In genomic region chr9:134883040-134883782, GRCh38 we compare ENCODE assay signal across 18 cellular contexts. TPM values are rescaled to one million over a fixed set of nuclear protein-coding genes. Genes with fewer than 3 reads are reported as not detected.
DNase-seq lines count a peak whose midpoint lies in the region; ATAC-seq and TF ChIP-seq lines count a peak whose summit lies in the region.
"Had no signal": no experiment of that assay in that cellular context is flagged by ENCODE, and none has a peak within 500 bp of the region (broad histone marks: within the 10 kb centered on the region; RNA-seq: fewer than 3 reads in every experiment).

No MANE protein-coding gene starts in this region.

- no peaks in the 10 kb centered on the region for H3K9me3 Mint-ChIP-seq in activated CD8-positive, alpha-beta T cell treated with anti-CD3 and anti-CD28 coated beads, Interleukin-2, amount 10 ng/mL, durations not matched to agents 7 days and 5 days (ENCODE audit: insufficient read depth)
- no peaks in the 10 kb centered on the region for H3K9me3 Mint-ChIP-seq in activated CD8-positive, alpha-beta T cell treated with anti-CD3 and anti-CD28 coated beads for 36 hours
- no peaks in the 10 kb centered on the region for H3K9me3 Mint-ChIP-seq in activated CD8-positive, alpha-beta memory T cell treated with anti-CD3 and anti-CD28 coated beads, Interleukin-2, amount 10 ng/mL, durations not matched to agents 7 days and 5 days (ENCODE audit: low read depth)
- no peaks in the 10 kb centered on the region for H3K9me3 Mint-ChIP-seq in dendritic cell treated with granulocyte-macrophage colony-stimulating factor and Interleukin-4, amounts not matched to agents 40 ng/mL and 50 ng/mL, for 4 days
- no peaks in the 10 kb centered on the region for H3K9me3 Mint-ChIP-seq in neural crest cell
- H3K9me3 Mint-ChIP-seq: CD8-positive, alpha-beta T cell had no signal

- TF ChIP-seq CTCF in activated CD8-positive, alpha-beta T cell treated with anti-CD3 and anti-CD28 coated beads for 36 hours (IDR thresholded peaks at IDR 0.05), result no peak
- no peak for TF ChIP-seq CTCF in neural crest cell (conservative IDR thresholded peaks at IDR 0.05)

- DNase-seq in activated CD8-positive, alpha-beta T cell treated with anti-CD3 and anti-CD28 coated beads, Interleukin-2, amount 10 ng/mL, durations not matched to agents 7 days and 5 days, result peak; percentile 8
- DNase-seq in activated CD8-positive, alpha-beta T cell treated with anti-CD3 and anti-CD28 coated beads for 36 hours, result no peak
- peak; percentile 23 for DNase-seq in activated CD8-positive, alpha-beta memory T cell treated with anti-CD3 and anti-CD28 coated beads, Interleukin-2, amount 10 ng/mL, durations not matched to agents 7 days and 5 days
- DNase-seq in neural crest cell (ENCODE audit: low read depth, low spot score) (no peak), NCI-H1048 (lab: John Stamatoyannopoulos, UW) (no peak)
- DNase-seq: Caco-2; CD4-positive, CD25-positive, alpha-beta regulatory T cell; DMS153; DND-41; GM23248; H7; HCEC 1CT had no signal

- intact Hi-C loops in activated CD8-positive, alpha-beta T cell treated with anti-CD3 and anti-CD28 coated beads for 36 hours (cut with micrococcal nuclease), result no loop called here
- intact Hi-C loops in dendritic cell treated with granulocyte-macrophage colony-stimulating factor and Interleukin-4, amounts not matched to agents 40 ng/mL and 50 ng/mL, for 4 days (cut with micrococcal nuclease), result no loop called here

- H3K4me3 Mint-ChIP-seq in activated CD8-positive, alpha-beta T cell treated with anti-CD3 and anti-CD28 coated beads, Interleukin-2, amount 10 ng/mL, durations not matched to agents 7 days and 5 days, result no peak overlapping the region
- no peak overlapping the region for H3K4me3 Mint-ChIP-seq in activated CD8-positive, alpha-beta T cell treated with anti-CD3 and anti-CD28 coated beads for 36 hours
- no peak overlapping the region for H3K4me3 Mint-ChIP-seq in activated CD8-positive, alpha-beta memory T cell treated with anti-CD3 and anti-CD28 coated beads, Interleukin-2, amount 10 ng/mL, durations not matched to agents 7 days and 5 days
- H3K4me3 Mint-ChIP-seq in dendritic cell treated with granulocyte-macrophage colony-stimulating factor and Interleukin-4, amounts not matched to agents 40 ng/mL and 50 ng/mL, for 4 days, result no peak overlapping the region
- no peak overlapping the region for H3K4me3 Mint-ChIP-seq in neural crest cell
- H3K4me3 Mint-ChIP-seq: B cell; CD4-positive, CD25-positive, alpha-beta regulatory T cell; CD8-positive, alpha-beta T cell had no signal

- POLR2A ChIA-PET in activated CD8-positive, alpha-beta T cell treated with anti-CD3 and anti-CD28 coated beads, Interleukin-2, amount 10 ng/mL, durations not matched to agents 7 days and 5 days (lab: Charles Lee), result interaction anchor here (0.6 kb wide), 1 partner anchor 103 kb away, joined by 3 read pairs; no protein-coding TSS in a partner anchor
- POLR2A ChIA-PET in activated CD8-positive, alpha-beta T cell treated with anti-CD3 and anti-CD28 coated beads for 36 hours (lab: Charles Lee), result no interaction called here

- no peaks in the 10 kb centered on the region for H3K36me3 Mint-ChIP-seq in activated CD8-positive, alpha-beta T cell treated with anti-CD3 and anti-CD28 coated beads, Interleukin-2, amount 10 ng/mL, durations not matched to agents 7 days and 5 days (ENCODE audit: low read depth)
- no peaks in the 10 kb centered on the region for H3K36me3 Mint-ChIP-seq in activated CD8-positive, alpha-beta T cell treated with anti-CD3 and anti-CD28 coated beads for 36 hours (ENCODE audit: low read depth)
- H3K36me3 Mint-ChIP-seq in activated CD8-positive, alpha-beta memory T cell treated with anti-CD3 and anti-CD28 coated beads, Interleukin-2, amount 10 ng/mL, durations not matched to agents 7 days and 5 days, result no peaks in the 10 kb centered on the region
- no peaks in the 10 kb centered on the region for H3K36me3 Mint-ChIP-seq in dendritic cell treated with granulocyte-macrophage colony-stimulating factor and Interleukin-4, amounts not matched to agents 40 ng/mL and 50 ng/mL, for 4 days (ENCODE audit: low read depth)
- H3K36me3 Mint-ChIP-seq in neural crest cell (ENCODE audit: low read depth), result no peaks in the 10 kb centered on the region
- H3K36me3 Mint-ChIP-seq: CD4-positive, CD25-positive, alpha-beta regulatory T cell; CD8-positive, alpha-beta T cell had no signal

- no peaks in the 10 kb centered on the region for H3K27me3 Mint-ChIP-seq in activated CD8-positive, alpha-beta T cell treated with anti-CD3 and anti-CD28 coated beads, Interleukin-2, amount 10 ng/mL, durations not matched to agents 7 days and 5 days (ENCODE audit: low read depth)
- H3K27me3 Mint-ChIP-seq in activated CD8-positive, alpha-beta T cell treated with anti-CD3 and anti-CD28 coated beads for 36 hours, result peaks cover 2% of the 10 kb centered on the region
- H3K27me3 Mint-ChIP-seq in activated CD8-positive, alpha-beta memory T cell treated with anti-CD3 and anti-CD28 coated beads, Interleukin-2, amount 10 ng/mL, durations not matched to agents 7 days and 5 days, result peaks cover 2% of the 10 kb centered on the region
- peaks cover 84% of the 10 kb centered on the region for H3K27me3 Mint-ChIP-seq in dendritic cell treated with granulocyte-macrophage colony-stimulating factor and Interleukin-4, amounts not matched to agents 40 ng/mL and 50 ng/mL, for 4 days
- H3K27me3 Mint-ChIP-seq in neural crest cell (ENCODE audit: low read depth), result no peaks in the 10 kb centered on the region

- CTCF ChIA-PET in activated CD8-positive, alpha-beta T cell treated with anti-CD3 and anti-CD28 coated beads, Interleukin-2, amount 10 ng/mL, durations not matched to agents 7 days and 5 days (lab: Charles Lee), result no interaction called here
- CTCF ChIA-PET in activated CD8-positive, alpha-beta T cell treated with anti-CD3 and anti-CD28 coated beads for 36 hours (lab: Charles Lee), result no interaction called here
- CTCF ChIA-PET in activated CD8-positive, alpha-beta memory T cell treated with anti-CD3 and anti-CD28 coated beads, Interleukin-2, amount 10 ng/mL, durations not matched to agents 7 days and 5 days (lab: Charles Lee), result no interaction called here

- H3K4me1 Mint-ChIP-seq in activated CD8-positive, alpha-beta T cell treated with anti-CD3 and anti-CD28 coated beads, Interleukin-2, amount 10 ng/mL, durations not matched to agents 7 days and 5 days (ENCODE audit: low read depth), result no peaks in the 10 kb centered on the region
- no peaks in the 10 kb centered on the region for H3K4me1 Mint-ChIP-seq in activated CD8-positive, alpha-beta T cell treated with anti-CD3 and anti-CD28 coated beads for 36 hours (ENCODE audit: low read depth)
- H3K4me1 Mint-ChIP-seq in activated CD8-positive, alpha-beta memory T cell treated with anti-CD3 and anti-CD28 coated beads, Interleukin-2, amount 10 ng/mL, durations not matched to agents 7 days and 5 days, result no peaks in the 10 kb centered on the region
- H3K4me1 Mint-ChIP-seq in dendritic cell treated with granulocyte-macrophage colony-stimulating factor and Interleukin-4, amounts not matched to agents 40 ng/mL and 50 ng/mL, for 4 days (ENCODE audit: low read depth), result peaks cover 14% of the 10 kb centered on the region
- H3K4me1 Mint-ChIP-seq in neural crest cell, result no peaks in the 10 kb centered on the region

- no peak overlapping the region for H3K27ac Mint-ChIP-seq in activated CD8-positive, alpha-beta T cell treated with anti-CD3 and anti-CD28 coated beads, Interleukin-2, amount 10 ng/mL, durations not matched to agents 7 days and 5 days
- no peak overlapping the region for H3K27ac Mint-ChIP-seq in activated CD8-positive, alpha-beta T cell treated with anti-CD3 and anti-CD28 coated beads for 36 hours
- H3K27ac Mint-ChIP-seq in activated CD8-positive, alpha-beta memory T cell treated with anti-CD3 and anti-CD28 coated beads, Interleukin-2, amount 10 ng/mL, durations not matched to agents 7 days and 5 days, result no peak overlapping the region
- H3K27ac Mint-ChIP-seq in dendritic cell treated with granulocyte-macrophage colony-stimulating factor and Interleukin-4, amounts not matched to agents 40 ng/mL and 50 ng/mL, for 4 days, result peak overlapping the region; percentile 13
- H3K27ac Mint-ChIP-seq in neural crest cell (ENCODE audit: unreplicated experiment), result peak overlapping the region; percentile 62
- H3K27ac Mint-ChIP-seq: B cell; CD4-positive, CD25-positive, alpha-beta regulatory T cell; CD8-positive, alpha-beta T cell had no signal

- no peak for ATAC-seq in activated CD8-positive, alpha-beta T cell treated with anti-CD3 and anti-CD28 coated beads, Interleukin-2, amount 10 ng/mL, durations not matched to agents 7 days and 5 days
- ATAC-seq in activated CD8-positive, alpha-beta T cell treated with anti-CD3 and anti-CD28 coated beads for 36 hours, result no peak
- ATAC-seq in activated CD8-positive, alpha-beta memory T cell treated with anti-CD3 and anti-CD28 coated beads, Interleukin-2, amount 10 ng/mL, durations not matched to agents 7 days and 5 days, result no peak
- ATAC-seq in GM18861 (IDR thresholded peaks at IDR 0.05; ENCODE audit: unreplicated experiment) (no peak), HG03108 (IDR thresholded peaks at IDR 0.05; ENCODE audit: unreplicated experiment) (no peak)
- ATAC-seq: CD8-positive, alpha-beta T cell had no signal

RNA-seq across cellular contexts. Expression of gene FCN2, which starts 2.6 kb away (rescaled TPM):
- not detected for total RNA-seq in activated CD8-positive, alpha-beta T cell treated with anti-CD3 and anti-CD28 coated beads, Interleukin-2, amount 10 ng/mL, durations not matched to agents 7 days and 5 days
- total RNA-seq in activated CD8-positive, alpha-beta T cell treated with anti-CD3 and anti-CD28 coated beads for 36 hours, result not detected
- total RNA-seq in activated CD8-positive, alpha-beta memory T cell treated with anti-CD3 and anti-CD28 coated beads, Interleukin-2, amount 10 ng/mL, durations not matched to agents 7 days and 5 days, result not detected
- total RNA-seq in neural crest cell, result not detected in 2 replicates
- total RNA-seq: B cell; Caco-2; CD4-positive, CD25-positive, alpha-beta regulatory T cell; CD8-positive, alpha-beta T cell; GM23248; H1; H7 had no signal

RNA-seq across cellular contexts. Expression of gene FCN1, which starts 34.5 kb away (rescaled TPM):
- not detected for total RNA-seq in activated CD8-positive, alpha-beta T cell treated with anti-CD3 and anti-CD28 coated beads, Interleukin-2, amount 10 ng/mL, durations not matched to agents 7 days and 5 days
- total RNA-seq in activated CD8-positive, alpha-beta T cell treated with anti-CD3 and anti-CD28 coated beads for 36 hours, result not detected
- not detected for total RNA-seq in activated CD8-positive, alpha-beta memory T cell treated with anti-CD3 and anti-CD28 coated beads, Interleukin-2, amount 10 ng/mL, durations not matched to agents 7 days and 5 days
- total RNA-seq in neural crest cell, result not detected in 2 replicates
- total RNA-seq: Caco-2; CD4-positive, CD25-positive, alpha-beta regulatory T cell; GM23248; H1; H7 had no signal

Comparison
In these comparisons a context has a peak if more than half of its experiments do, and no peak if none do; other contexts are left out.
1. DNase-seq: peak in activated CD8-positive, alpha-beta T cell treated with anti-CD3 and anti-CD28 coated beads, Interleukin-2, amount 10 ng/mL, durations not matched to agents 7 days and 5 days (single experiment) and activated CD8-positive, alpha-beta memory T cell treated with anti-CD3 and anti-CD28 coated beads, Interleukin-2, amount 10 ng/mL, durations not matched to agents 7 days and 5 days (single experiment); none in activated CD8-positive, alpha-beta T cell treated with anti-CD3 and anti-CD28 coated beads for 36 hours (single experiment), neural crest cell (single experiment) and NCI-H1048 (single experiment).
2. H3K27ac Mint-ChIP-seq: peak in dendritic cell treated with granulocyte-macrophage colony-stimulating factor and Interleukin-4, amounts not matched to agents 40 ng/mL and 50 ng/mL, for 4 days (single experiment) and neural crest cell (single experiment); none in activated CD8-positive, alpha-beta T cell treated with anti-CD3 and anti-CD28 coated beads, Interleukin-2, amount 10 ng/mL, durations not matched to agents 7 days and 5 days (single experiment), activated CD8-positive, alpha-beta T cell treated with anti-CD3 and anti-CD28 coated beads for 36 hours (single experiment) and activated CD8-positive, alpha-beta memory T cell treated with anti-CD3 and anti-CD28 coated beads, Interleukin-2, amount 10 ng/mL, durations not matched to agents 7 days and 5 days (single experiment).